In genomic region chr6:36963451-36964290, GRCh38 we compare ENCODE assay signal across 9 cellular contexts. TPM values are rescaled to one million over a fixed set of nuclear protein-coding genes. Genes with fewer than 3 reads are reported as not detected.
DNase-seq lines count a peak whose midpoint lies in the region; ATAC-seq and TF ChIP-seq lines count a peak whose summit lies in the region.
"Had no signal": no experiment of that assay in that cellular context is flagged by ENCODE, and none has a peak within 500 bp of the region (broad histone marks: within the 10 kb centered on the region; RNA-seq: fewer than 3 reads in every experiment).

No MANE protein-coding gene starts in this region.

- H2AFZ ChIP-seq in Loucy (ENCODE audit: low read length) = no peak overlapping the region

- peak overlapping the region; percentile 23 for H3K9ac ChIP-seq in Loucy (ENCODE audit: low read depth, low read length, poor library complexity, severe bottlenecking)

- peak overlapping the region; percentile 38 for H3K4me2 ChIP-seq in Loucy (ENCODE audit: low read depth, low read length, poor library complexity, severe bottlenecking)

- no peaks in the 10 kb centered on the region for H3K9me3 Mint-ChIP-seq in activated naive CD4-positive, alpha-beta T cell treated with anti-CD3 and anti-CD28 coated beads, Interleukin-2, amount 50 U/mL, for 24 hours
- H3K9me3 Mint-ChIP-seq in naive thymus-derived CD4-positive, alpha-beta T cell = no peaks in the 10 kb centered on the region

- H3K9me3 ChIP-seq in Loucy (ENCODE audit: insufficient read depth, low read depth, low read length) (no peaks in the 10 kb centered on the region), WERI-Rb-1 (ENCODE audit: severe bottlenecking) (no peaks in the 10 kb centered on the region)
- no peaks in the 10 kb centered on the region for H3K9me3 ChIP-seq in naive thymus-derived CD4-positive, alpha-beta T cell (ENCODE audit: control insufficient read depth in 2 of 3, low read length in 3 of 3)

- no peaks in the 10 kb centered on the region for H3K9me2 ChIP-seq in Loucy (replicated peaks; ENCODE audit: low read depth, low read length)

- POLR2A ChIA-PET in GM10248 (lab: Yijun Ruan, JAX) = no interaction called here
- POLR2A ChIA-PET in naive thymus-derived CD4-positive, alpha-beta T cell (lab: Charles Lee) = interaction anchor here (0.8 to 3.1 kb wide), 3 partner anchors 8 to 358 kb away, joined by 4 to 8 read pairs (median 5); no protein-coding TSS in a partner anchor

- no peaks in the 10 kb centered on the region for H3K36me3 Mint-ChIP-seq in activated naive CD4-positive, alpha-beta T cell treated with anti-CD3 and anti-CD28 coated beads, Interleukin-2, amount 50 U/mL, for 24 hours
- peaks cover 0 to 21% (median 5%) of the 10 kb centered on the region in 5 donors for H3K36me3 Mint-ChIP-seq in naive thymus-derived CD4-positive, alpha-beta T cell

- H3F3A ChIP-seq in Loucy (ENCODE audit: low read depth) = no peaks in the 10 kb centered on the region

- peaks cover 38% of the 10 kb centered on the region for H3K4me1 ChIP-seq in Loucy (ENCODE audit: insufficient read depth, low read length, poor library complexity, severe bottlenecking)
- H3K4me1 ChIP-seq in naive thymus-derived CD4-positive, alpha-beta T cell (ENCODE audit: control insufficient read depth in 2 of 2, insufficient read depth in 2 of 2, low read length in 2 of 2) = peaks cover 19 to 24% of the 10 kb centered on the region in 2 donors

- H3K79me2 ChIP-seq in Loucy (ENCODE audit: insufficient read depth, low read length) = no peaks in the 10 kb centered on the region

- peaks cover 20% of the 10 kb centered on the region; the same call in 1 of the 2 replicates for H3K36me3 ChIP-seq in Loucy (ENCODE audit: insufficient read depth, low read length)
- H3K36me3 ChIP-seq in naive thymus-derived CD4-positive, alpha-beta T cell (ENCODE audit: control insufficient read depth in 2 of 3, insufficient read depth in 3 of 3, low read length in 3 of 3) = peaks cover 4 to 18% (median 10%) of the 10 kb centered on the region in 3 experiments
- H3K36me3 ChIP-seq in WERI-Rb-1 = peaks cover 24% of the 10 kb centered on the region

- intact Hi-C loops in naive thymus-derived CD4-positive, alpha-beta T cell (cut with micrococcal nuclease) = loop anchor here (1.0 to 2.0 kb wide), 4 partner anchors 21 to 78 kb away; partner anchors contain the start of genes C6orf89 (in 1 of the 2) and MTCH1 (in 1 of the 2)

- H3K27me3 Mint-ChIP-seq in activated naive CD4-positive, alpha-beta T cell treated with anti-CD3 and anti-CD28 coated beads, Interleukin-2, amount 50 U/mL, for 24 hours = no peaks in the 10 kb centered on the region
- H3K27me3 Mint-ChIP-seq in naive thymus-derived CD4-positive, alpha-beta T cell = no peaks in the 10 kb centered on the region

- in situ Hi-C loops in ACHN (cut with HindIII; ENCODE audit: low pct_ligation_motif_present, low pct_unique_long_range_greater_than_20kb, low sequenced_read_pairs) = no loop called here

- H3K4me3 Mint-ChIP-seq in activated naive CD4-positive, alpha-beta T cell treated with anti-CD3 and anti-CD28 coated beads, Interleukin-2, amount 50 U/mL, for 24 hours = no peak overlapping the region
- H3K4me3 Mint-ChIP-seq in naive thymus-derived CD4-positive, alpha-beta T cell = peak overlapping the region; percentile 36 to 73 (median 64)

- H3K27me3 ChIP-seq in Loucy (ENCODE audit: insufficient read depth, low read length, poor library complexity, severe bottlenecking) (no peaks in the 10 kb centered on the region), WERI-Rb-1 (ENCODE audit: insufficient read depth, low read depth, severe bottlenecking) (no peaks in the 10 kb centered on the region)
- no peaks in the 10 kb centered on the region for H3K27me3 ChIP-seq in naive thymus-derived CD4-positive, alpha-beta T cell (ENCODE audit: control insufficient read depth in 2 of 2, insufficient read depth in 2 of 2, low read length in 2 of 2)

- H3K4me3 ChIP-seq in Loucy (ENCODE audit: low read length, poor library complexity, severe bottlenecking) = no peak overlapping the region
- H3K4me3 ChIP-seq in naive thymus-derived CD4-positive, alpha-beta T cell (ENCODE audit: low read length) = no peak overlapping the region
- H3K4me3 ChIP-seq in WERI-Rb-1 (ENCODE audit: low read depth, low read length) = no peak overlapping the region

- CTCF ChIA-PET in GM10248 (lab: Yijun Ruan, JAX) = interaction anchor here (0.6 to 4.0 kb wide), 14 partner anchors 8 to 247 kb away, joined by 3 to 15 read pairs (median 3); partner anchors contain the start of genes C6orf89, MTCH1 and PI16
- CTCF ChIA-PET in naive thymus-derived CD4-positive, alpha-beta T cell (lab: Charles Lee) = interaction anchor here (0.9 kb wide), 1 partner anchor 211 kb away, joined by 4 read pairs; no protein-coding TSS in a partner anchor

- peaks cover 37% of the 10 kb centered on the region for H3K4me1 Mint-ChIP-seq in activated naive CD4-positive, alpha-beta T cell treated with anti-CD3 and anti-CD28 coated beads, Interleukin-2, amount 50 U/mL, for 24 hours
- H3K4me1 Mint-ChIP-seq in naive thymus-derived CD4-positive, alpha-beta T cell = peaks cover 20 to 55% (median 37%) of the 10 kb centered on the region in 7 donors

- H4K20me1 ChIP-seq in Loucy (ENCODE audit: insufficient read depth, low read length, poor library complexity, severe bottlenecking) = no peaks in the 10 kb centered on the region

- H3K27ac ChIP-seq in naive thymus-derived CD4-positive, alpha-beta T cell (ENCODE audit: low read depth, low read length) = peak overlapping the region; percentile 40
- H3K27ac ChIP-seq in WERI-Rb-1 = no peak overlapping the region

- peak; percentile 56 for ATAC-seq in naive thymus-derived CD4-positive, alpha-beta T cell
- ATAC-seq in GM19035 (IDR thresholded peaks at IDR 0.05; ENCODE audit: unreplicated experiment) (no peak), HG02798 (IDR thresholded peaks at IDR 0.05; ENCODE audit: poor library complexity, unreplicated experiment) (no peak)

- peak; percentile 63 for DNase-seq in GM10248 (ENCODE audit: extremely low spot score)
- DNase-seq in naive thymus-derived CD4-positive, alpha-beta T cell = peak in 5 of 9 donors; percentile 37 to 50 (median 44)
- DNase-seq in ACHN = no peak
- DNase-seq in WERI-Rb-1 = no peak

- H3K27ac Mint-ChIP-seq in activated naive CD4-positive, alpha-beta T cell treated with anti-CD3 and anti-CD28 coated beads, Interleukin-2, amount 50 U/mL, for 24 hours = peak overlapping the region; percentile 47
- peak overlapping the region; percentile 74 to 96 (median 93) for H3K27ac Mint-ChIP-seq in naive thymus-derived CD4-positive, alpha-beta T cell

- TF ChIP-seq CTCF in GM10248 (IDR thresholded peaks at IDR 0.05; ENCODE audit: control extremely low read depth, extremely low read depth, low read depth, missing control alignments) (no peak), Loucy (conservative IDR thresholded peaks at IDR 0.05; ENCODE audit: low read length) (no peak), WERI-Rb-1 (IDR thresholded peaks at IDR 0.05; ENCODE audit: low read depth, low read length) (no peak)

RNA-seq across cellular contexts. Expression of gene PI16, which starts 9.1 kb away (rescaled TPM):
- 1 to 10 TPM; 1.2 to 7.5 (median 1.6) TPM for total RNA-seq in naive thymus-derived CD4-positive, alpha-beta T cell
- 10 to 100 TPM in 1 of 2 donors, 1 to 10 TPM in 1; 2.4 to 10.6 TPM for polyA plus RNA-seq in naive thymus-derived CD4-positive, alpha-beta T cell
- total RNA-seq: LHCN-M2 had no signal

RNA-seq across cellular contexts. Expression of gene MTCH1, which starts 22.3 kb away (rescaled TPM):
- total RNA-seq in naive thymus-derived CD4-positive, alpha-beta T cell = 100 to 1,000 TPM; 123 to 198 (median 130) TPM
- 10 to 100 TPM; 75.2 to 85.7 TPM for polyA plus RNA-seq in naive thymus-derived CD4-positive, alpha-beta T cell

RNA-seq across cellular contexts. Expression of gene FGD2, which starts 41.8 kb away (rescaled TPM):
- 10 to 100 TPM in 1 of 5 experiments, 1 to 10 TPM in 4; 1.4 to 71.9 (median 3.5) TPM for total RNA-seq in naive thymus-derived CD4-positive, alpha-beta T cell
- polyA plus RNA-seq in naive thymus-derived CD4-positive, alpha-beta T cell = under 1 TPM; 0.25 to 0.38 TPM
- total RNA-seq: LHCN-M2 had no signal

Comparison
In these comparisons a context has a peak if more than half of its experiments do, and no peak if none do; other contexts are left out.
1. DNase-seq: peak in GM10248 (single experiment) and naive thymus-derived CD4-positive, alpha-beta T cell (5 of 9); none in ACHN (single experiment) and WERI-Rb-1 (single experiment).